Comparison of ENCODE assay signal across 8 cellular contexts in the genomic region with DNA sequence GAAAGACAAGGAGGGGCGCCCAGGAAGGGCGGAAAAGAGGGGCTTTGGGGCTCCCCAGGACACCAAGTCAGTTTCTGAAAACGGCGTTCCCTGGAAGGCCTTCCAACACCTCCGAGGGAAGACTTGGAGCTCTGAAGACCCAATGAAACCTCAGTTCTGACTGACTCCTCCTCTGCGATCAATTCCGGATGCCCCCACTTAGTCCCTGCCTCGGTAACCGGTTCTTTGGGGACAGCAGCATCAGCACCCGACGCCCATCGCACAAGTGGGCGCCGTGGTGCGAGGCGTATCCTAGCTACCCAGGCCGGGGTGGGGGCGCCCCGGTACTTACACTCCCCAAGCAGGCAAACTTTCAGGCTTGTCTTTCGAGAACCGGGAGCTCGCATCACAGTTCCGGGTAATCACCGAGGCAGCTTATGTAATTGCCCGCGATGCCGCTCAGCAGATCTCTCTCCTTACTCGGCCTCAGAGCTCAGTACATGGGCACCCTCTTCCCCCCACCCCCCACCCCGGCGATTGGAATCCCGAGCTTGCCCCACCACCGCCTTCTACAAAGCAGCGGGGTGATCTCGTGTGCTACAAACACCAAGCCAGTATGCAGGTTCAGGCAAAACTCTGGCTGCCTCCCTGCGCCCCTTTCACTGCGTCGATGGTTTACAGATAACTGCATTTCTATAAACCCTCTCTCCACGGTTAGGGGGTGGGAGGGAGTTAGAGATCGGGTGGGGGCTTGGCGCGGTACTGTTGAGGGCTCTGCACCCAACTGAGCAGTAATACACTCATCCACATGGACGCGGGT. TPM values are rescaled to one million over a fixed set of nuclear protein-coding genes. Genes with fewer than 3 reads are reported as not detected.
A peak's percentile ranks its signal among the peaks of the same experiment; 100 is the strongest.
DNase-seq lines count a peak whose midpoint lies in the region; ATAC-seq and TF ChIP-seq lines count a peak whose summit lies in the region.

No MANE protein-coding gene starts in this region.

- peak overlapping the region; percentile 66 for H2AFZ ChIP-seq in MM.1S (ENCODE audit: low read length)

- WGBS in ectodermal cell, 2 experiments = 0 to 1% methylated on average over 39 to 43 of the region's 43 CpGs

- H3K36me3 Mint-ChIP-seq in T-cell = no peaks in the 10 kb centered on the region
- H3K36me3 Mint-ChIP-seq in naive thymus-derived CD8-positive, alpha-beta T cell = peaks cover 0 to 10% (median 6%) of the 10 kb centered on the region in 3 donors

- peak overlapping the region; percentile 61 for H3K4me3 ChIP-seq in BJ (ENCODE audit: low read depth, low read length)
- H3K4me3 ChIP-seq in MM.1S (ENCODE audit: low read length) = peak overlapping the region; percentile 69
- H3K4me3 ChIP-seq in ectodermal cell (ENCODE audit: insufficient read depth, low read depth, low read length) = peak overlapping the region; percentile 79
- H3K4me3 ChIP-seq in muscle layer of duodenum (ENCODE audit: low read depth in 1 of 2, low read length in 2 of 2) = peak overlapping the region; percentile 42 to 64
- H3K4me3 ChIP-seq in SJCRH30 = no peak overlapping the region

- H3K27me3 Mint-ChIP-seq in T-cell = peaks cover 64 to 78% of the 10 kb centered on the region in 2 donors
- peaks cover 46 to 79% (median 64%) of the 10 kb centered on the region in 5 donors for H3K27me3 Mint-ChIP-seq in naive thymus-derived CD8-positive, alpha-beta T cell

- H3K36me3 ChIP-seq in BJ (ENCODE audit: control insufficient read depth, insufficient read depth, low read length) = no peaks in the 10 kb centered on the region
- no peaks in the 10 kb centered on the region for H3K36me3 ChIP-seq in MM.1S (replicated peaks; ENCODE audit: insufficient read depth, low read length)
- H3K36me3 ChIP-seq in ectodermal cell (ENCODE audit: control insufficient read depth, insufficient read depth, low read length) = no peaks in the 10 kb centered on the region
- H3K36me3 ChIP-seq in muscle layer of duodenum (ENCODE audit: control insufficient read depth in 1 of 2, insufficient read depth in 2 of 2, low read length in 2 of 2) = no peaks in the 10 kb centered on the region
- H3K36me3 ChIP-seq in SJCRH30 = no peaks in the 10 kb centered on the region

- POLR2A ChIA-PET in BJ (lab: Charles Lee) = no interaction called here
- POLR2A ChIA-PET in T-cell (lab: Charles Lee) = no interaction called here
- POLR2A ChIA-PET in naive thymus-derived CD8-positive, alpha-beta T cell (lab: Charles Lee) = interaction anchor here (0.7 kb wide), 1 partner anchor 14 kb away, joined by 8 read pairs; no protein-coding TSS in a partner anchor

- H3K27me3 ChIP-seq in BJ (ENCODE audit: control insufficient read depth, insufficient read depth, low read length) (peaks cover 2% of the 10 kb centered on the region), MM.1S (replicated peaks; ENCODE audit: insufficient read depth, low read length) (peaks cover 49% of the 10 kb centered on the region), ectodermal cell (ENCODE audit: control insufficient read depth, insufficient read depth, low read length, poor library complexity, severe bottlenecking) (peaks cover 79% of the 10 kb centered on the region), muscle layer of duodenum (ENCODE audit: low read depth, low read length) (peaks cover 47% of the 10 kb centered on the region), SJCRH30 (no peaks in the 10 kb centered on the region)

- ATAC-seq in HG02981 (IDR thresholded peaks at IDR 0.05; ENCODE audit: unreplicated experiment) (no peak), T-cell (replicated peaks in 1 of 4) (no peak)
- no peak for ATAC-seq in naive thymus-derived CD8-positive, alpha-beta T cell

- no peaks in the 10 kb centered on the region for H3K9me2 ChIP-seq in MM.1S (replicated peaks; ENCODE audit: insufficient read depth, low read length)

- H3K9ac ChIP-seq in MM.1S (ENCODE audit: low read length) = no peak overlapping the region

- H4K20me1 ChIP-seq in MM.1S (ENCODE audit: insufficient read depth, low read length) = no peaks in the 10 kb centered on the region

- H3K9me3 ChIP-seq in MM.1S (replicated peaks; ENCODE audit: insufficient read depth, low read length) (no peaks in the 10 kb centered on the region), ectodermal cell (ENCODE audit: control insufficient read depth, low read length) (no peaks in the 10 kb centered on the region), muscle layer of duodenum (ENCODE audit: control insufficient read depth in 1 of 2, low read length in 2 of 2) (no peaks in the 10 kb centered on the region), SJCRH30 (replicated peaks) (no peaks in the 10 kb centered on the region)

- CTCF ChIA-PET in BJ (lab: Yijun Ruan, JAX) (interaction anchor here (0.6 to 3.2 kb wide), 3 partner anchors 19 to 1024 kb away, joined by 3 to 15 read pairs (median 4); no protein-coding TSS in a partner anchor), T-cell (lab: Charles Lee) (no interaction called here)

- no peaks in the 10 kb centered on the region for H3F3A ChIP-seq in MM.1S (ENCODE audit: insufficient read depth, low read length)

- H3K79me2 ChIP-seq in MM.1S (ENCODE audit: low read length) = no peaks in the 10 kb centered on the region

- peak overlapping the region; percentile 99 for H3K4me2 ChIP-seq in MM.1S (ENCODE audit: low read depth, low read length)

- H3K27ac Mint-ChIP-seq in T-cell = no peak overlapping the region
- no peak overlapping the region for H3K27ac Mint-ChIP-seq in naive thymus-derived CD8-positive, alpha-beta T cell

- no peak overlapping the region for H3K27ac ChIP-seq in MM.1S (ENCODE audit: low read length)
- no peak overlapping the region for H3K27ac ChIP-seq in ectodermal cell (ENCODE audit: insufficient read depth, low read depth, low read length, poor library complexity, severe bottlenecking)
- H3K27ac ChIP-seq in muscle layer of duodenum (ENCODE audit: low read length) = peak overlapping the region; percentile 23
- H3K27ac ChIP-seq in SJCRH30 = no peak overlapping the region

- peaks cover 5% of the 10 kb centered on the region; the same call in 1 of the 2 replicates for H3K4me1 ChIP-seq in MM.1S (ENCODE audit: low read length)
- H3K4me1 ChIP-seq in ectodermal cell (ENCODE audit: control insufficient read depth, insufficient read depth, low read length) = peaks cover 13% of the 10 kb centered on the region
- peaks cover 3 to 35% of the 10 kb centered on the region in 2 donors for H3K4me1 ChIP-seq in muscle layer of duodenum (ENCODE audit: control insufficient read depth in 1 of 2, insufficient read depth in 2 of 2, low read length in 2 of 2)
- no peaks in the 10 kb centered on the region for H3K4me1 ChIP-seq in SJCRH30

- peaks cover 0 to 11% (median 0%) of the 10 kb centered on the region in 3 donors for H3K9me3 Mint-ChIP-seq in T-cell
- peaks cover 0 to 15% (median 3%) of the 10 kb centered on the region in 9 donors for H3K9me3 Mint-ChIP-seq in naive thymus-derived CD8-positive, alpha-beta T cell

- no peak for DNase-seq in BJ (ENCODE audit: low read depth)
- DNase-seq in MM.1S = peak; percentile 13
- no peak for DNase-seq in T-cell
- DNase-seq in SJCRH30 = no peak
- no peak for DNase-seq in naive thymus-derived CD8-positive, alpha-beta T cell

- no peak for TF ChIP-seq CTCF in BJ (IDR thresholded peaks at IDR 0.05; ENCODE audit: insufficient read depth, low read depth, low read length)
- TF ChIP-seq CTCF in MM.1S (IDR thresholded peaks at IDR 0.05; ENCODE audit: low read length) = no peak

- peaks cover 8 to 20% (median 17%) of the 10 kb centered on the region in 3 donors for H3K4me1 Mint-ChIP-seq in T-cell
- peaks cover 4 to 27% (median 16%) of the 10 kb centered on the region in 4 donors for H3K4me1 Mint-ChIP-seq in naive thymus-derived CD8-positive, alpha-beta T cell

- H3K4me3 Mint-ChIP-seq in T-cell = no peak overlapping the region
- peak overlapping the region in 3 of 10 donors; percentile 26 to 47 (median 29) for H3K4me3 Mint-ChIP-seq in naive thymus-derived CD8-positive, alpha-beta T cell

RNA-seq across cellular contexts. Expression of gene TENM4, which starts 2.0 kb away (rescaled TPM):
- polyA plus RNA-seq in BJ (2011; rRNA removed) = 0.36 and 0.39 TPM in 2 replicates
- polyA minus RNA-seq in BJ (2011; rRNA and poly(A)+ RNA removed) = 1.2 and 1.5 TPM in 2 replicates
- 83.1 TPM for polyA plus RNA-seq in ectodermal cell (2013, experiment 1 of 4)
- polyA plus RNA-seq in ectodermal cell (2013, experiment 2 of 4) = 123 TPM
- 83.5 TPM for polyA plus RNA-seq in ectodermal cell (2013, experiment 3 of 4)
- 85.9 TPM for polyA plus RNA-seq in ectodermal cell (2013, experiment 4 of 4)
- total RNA-seq in T-cell = under 1 TPM in 3 of 5 donors, not detected in 2; 0.03 to 0.35 (median 0.03) TPM
- 0.53 and 0.58 TPM in 2 replicates for total RNA-seq in SJCRH30 (2014; rRNA removed; shearing (Covaris generic))
- total RNA-seq in naive thymus-derived CD8-positive, alpha-beta T cell = not detected
- polyA plus RNA-seq in naive thymus-derived CD8-positive, alpha-beta T cell = not detected
